In the genomic region with DNA sequence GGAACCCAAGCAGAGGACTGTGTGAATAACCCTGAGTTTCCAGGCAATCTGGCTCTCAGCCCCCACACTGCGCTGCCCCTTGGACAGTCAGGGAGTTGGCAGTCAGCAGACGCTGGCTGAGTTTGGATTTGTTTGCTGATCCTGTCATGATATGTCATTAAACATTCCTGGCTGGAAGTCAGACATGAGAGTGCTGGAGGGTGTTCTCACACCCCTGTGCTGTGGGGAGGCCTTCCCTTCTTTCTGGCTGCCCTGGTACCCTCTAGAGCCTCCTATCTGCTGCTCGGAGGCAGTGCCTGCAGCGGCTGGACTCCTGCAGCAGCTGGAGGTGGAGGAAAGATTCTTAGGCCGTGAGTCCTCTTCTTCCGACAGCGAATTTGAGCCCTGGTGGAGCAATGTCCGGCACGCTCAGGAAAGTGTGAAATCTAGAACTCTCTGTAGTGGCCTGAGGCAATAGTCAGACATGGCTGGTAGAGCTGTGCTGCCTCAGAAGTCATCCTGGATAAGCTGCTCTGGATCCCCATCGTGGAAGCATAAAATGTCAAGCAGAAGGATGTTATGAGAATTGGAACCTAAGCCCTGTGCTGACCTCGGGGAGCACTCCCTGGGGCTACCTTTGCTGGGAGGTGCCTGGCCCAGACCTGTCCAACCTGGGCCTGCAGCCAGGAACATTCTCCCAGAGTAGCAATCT, we compare ENCODE assay signal across 13 cellular contexts.
A peak's percentile ranks its signal among the peaks of the same experiment; 100 is the strongest.
DNase-seq lines count a peak whose midpoint lies in the region; ATAC-seq and TF ChIP-seq lines count a peak whose summit lies in the region.
"Had no signal": no experiment of that assay in that cellular context is flagged by ENCODE, and none has a peak within 500 bp of the region (broad histone marks: within the 10 kb centered on the region; RNA-seq: fewer than 3 reads in every experiment).

No MANE protein-coding gene starts in this region.

- H3K4me1 Mint-ChIP-seq in stimulated activated memory B cell treated with anti-CD40 and anti-IgM and Interleukin-4, amounts not matched to agents 10 μg/mL and 1 μg/mL and 100 μg/mL, for 72 hours: peaks cover 9% of the 10 kb centered on the region

- ATAC-seq in RWPE2 (ENCODE audit: low read depth) (peak; percentile 90), GM21825 (IDR thresholded peaks at IDR 0.05; ENCODE audit: unreplicated experiment) (no peak)
- ATAC-seq in stimulated activated memory B cell treated with anti-CD40 and anti-IgM and Interleukin-4, amounts not matched to agents 10 μg/mL and 1 μg/mL and 100 μg/mL, for 72 hours: peak; percentile 18
- ATAC-seq: left colon had no signal

- H3K27ac ChIP-seq in RWPE2 (ENCODE audit: poor library complexity, severe bottlenecking): peak overlapping the region; percentile 7

- H3K36me3 ChIP-seq in RWPE2 (ENCODE audit: low read depth): no peaks in the 10 kb centered on the region
- H3K36me3 ChIP-seq: sigmoid colon had no signal

- no peaks in the 10 kb centered on the region for H3K36me3 Mint-ChIP-seq in stimulated activated memory B cell treated with anti-CD40 and anti-IgM and Interleukin-4, amounts not matched to agents 10 μg/mL and 1 μg/mL and 100 μg/mL, for 72 hours

- peaks cover 30% of the 10 kb centered on the region for H3K27me3 Mint-ChIP-seq in stimulated activated memory B cell treated with anti-CD40 and anti-IgM and Interleukin-4, amounts not matched to agents 10 μg/mL and 1 μg/mL and 100 μg/mL, for 72 hours

- H3K9me3 Mint-ChIP-seq in stimulated activated memory B cell treated with anti-CD40 and anti-IgM and Interleukin-4, amounts not matched to agents 10 μg/mL and 1 μg/mL and 100 μg/mL, for 72 hours: no peaks in the 10 kb centered on the region

- peak; percentile 0 for DNase-seq in NCI-H1092 treated with DMSO at 0.1 percent for 48 hours (lab: John Stamatoyannopoulos, UW)
- DNase-seq in NCI-H1092 (lab: John Stamatoyannopoulos, UW): no peak
- peak; percentile 69 for DNase-seq in RWPE2 (ENCODE audit: low spot score)
- peak; percentile 71 for DNase-seq in fibroblast of villous mesenchyme (ENCODE audit: low read depth)
- no peak for DNase-seq in AML-193 (lab: John Stamatoyannopoulos, UW)
- no peak for DNase-seq in inferior parietal cortex (ENCODE audit: extremely low spot score)
- DNase-seq: activated CD4-positive, alpha-beta T cell treated with anti-CD3 and anti-CD28 coated beads for 1 hour; activated gamma-delta T cell treated with Interleukin-2 at 50 U/mL for 16 hours; left colon; MM.1S; sigmoid colon had no signal

- peak; percentile 24 for TF ChIP-seq CTCF in RWPE2 (IDR thresholded peaks at IDR 0.05; ENCODE audit: poor library complexity, severe bottlenecking)
- peak; percentile 38 for TF ChIP-seq CTCF in fibroblast of villous mesenchyme (IDR thresholded peaks at IDR 0.05; ENCODE audit: insufficient read depth, low read depth, low read length)

- H3K27ac Mint-ChIP-seq in stimulated activated memory B cell treated with anti-CD40 and anti-IgM and Interleukin-4, amounts not matched to agents 10 μg/mL and 1 μg/mL and 100 μg/mL, for 72 hours: no peak overlapping the region

- H3K27me3 ChIP-seq in RWPE2 (ENCODE audit: insufficient read depth, poor library complexity, severe bottlenecking): no peaks in the 10 kb centered on the region
- H3K27me3 ChIP-seq: sigmoid colon had no signal

- no peak overlapping the region for H3K4me3 Mint-ChIP-seq in stimulated activated memory B cell treated with anti-CD40 and anti-IgM and Interleukin-4, amounts not matched to agents 10 μg/mL and 1 μg/mL and 100 μg/mL, for 72 hours

- H3K4me3 ChIP-seq in RWPE2 (ENCODE audit: severe bottlenecking) (no peak overlapping the region), fibroblast of villous mesenchyme (ENCODE audit: low read depth, low read length) (no peak overlapping the region)
- H3K4me3 ChIP-seq: sigmoid colon had no signal

- H3K4me1 ChIP-seq in RWPE2 (ENCODE audit: insufficient read depth, poor library complexity, severe bottlenecking): peaks cover 13% of the 10 kb centered on the region

- H3K9me3 ChIP-seq in RWPE2 (ENCODE audit: severe bottlenecking): no peaks in the 10 kb centered on the region
- H3K9me3 ChIP-seq: sigmoid colon had no signal

Comparison
In these comparisons a context has a peak if more than half of its experiments do, and no peak if none do; other contexts are left out.
1. DNase-seq: peak in NCI-H1092 treated with DMSO at 0.1 percent for 48 hours (single experiment), RWPE2 (single experiment) and fibroblast of villous mesenchyme (single experiment); none in NCI-H1092 (single experiment), AML-193 (0 of 2) and inferior parietal cortex (single experiment).